Comparison of ENCODE assay signal across 20 cellular contexts in the genomic region with DNA sequence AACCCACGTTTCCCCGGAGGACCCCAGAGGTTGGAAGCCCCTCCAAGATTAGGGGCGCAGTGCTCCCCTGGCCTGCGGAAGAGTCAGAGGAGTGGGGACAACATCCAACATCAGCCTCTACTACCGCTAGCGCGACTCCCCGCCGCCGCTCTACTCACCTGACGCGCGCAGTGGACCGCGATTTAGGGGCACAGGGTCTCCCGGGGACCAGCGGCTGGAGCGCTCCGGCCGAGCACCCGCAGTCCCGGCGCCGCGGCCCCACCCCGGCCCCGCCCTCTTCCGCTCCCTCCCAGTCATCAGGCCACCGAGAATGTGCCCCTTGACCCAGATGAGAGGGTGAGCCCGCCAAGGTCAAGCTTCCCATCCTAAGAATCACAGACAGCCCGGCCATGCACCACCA. TPM values are rescaled to one million over a fixed set of nuclear protein-coding genes. Genes with fewer than 3 reads are reported as not detected.
DNase-seq lines count a peak whose midpoint lies in the region; ATAC-seq and TF ChIP-seq lines count a peak whose summit lies in the region.
"Had no signal": no experiment of that assay in that cellular context is flagged by ENCODE, and none has a peak within 500 bp of the region (broad histone marks: within the 10 kb centered on the region; RNA-seq: fewer than 3 reads in every experiment).

A gene (minus strand): TSS at position 249 of the 400 bp plus-strand sequence. CDS start 4,149 bp downstream, outside the sequence.

- TF ChIP-seq POLR2A in stomach (IDR thresholded peaks at IDR 0.05), result no peak

- H3K27me3 Mint-ChIP-seq in WTC11 (ENCODE audit: low read depth), result peaks cover 5% of the 10 kb centered on the region; the same call in 1 of the 2 replicates

- ATAC-seq in WTC11 (no peak), GM21576 (IDR thresholded peaks at IDR 0.05; ENCODE audit: unreplicated experiment) (no peak)
- ATAC-seq: SK-N-SH treated with all-trans-retinoic acid at 6 μM for 48 hours had no signal

- TF ChIP-seq CTCF in WTC11 (IDR thresholded peaks at IDR 0.05) (no peak), stomach (IDR thresholded peaks at IDR 0.05) (no peak)

- H3K36me3 ChIP-seq in stomach, result no peaks in the 10 kb centered on the region

- H3K9me3 Mint-ChIP-seq in WTC11, result peaks cover 11% of the 10 kb centered on the region
- H3K9me3 Mint-ChIP-seq: activated naive CD4-positive, alpha-beta T cell treated with anti-CD3 and anti-CD28 coated beads, Interleukin-2, amount 10 ng/mL, durations not matched to agents 7 days and 5 days had no signal

- peak within 1 kb of the TSS in 4 of 7 experiments; percentile 7 to 30 (median 18) for H3K4me3 ChIP-seq in skin epidermis
- H3K4me3 ChIP-seq in stomach, result peak within 1 kb of the TSS in 2 of 4 donors; percentile 3 to 13

- no peaks in the 10 kb centered on the region for H3K9me3 ChIP-seq in stomach

- peak within 1 kb of the TSS; percentile 72 for H3K27ac Mint-ChIP-seq in WTC11
- H3K27ac Mint-ChIP-seq: activated naive CD4-positive, alpha-beta T cell treated with anti-CD3 and anti-CD28 coated beads, Interleukin-2, amount 10 ng/mL, durations not matched to agents 7 days and 5 days had no signal

- no peak for DNase-seq in activated CD8-positive, alpha-beta memory T cell treated with anti-CD3 and anti-CD28 coated beads, Interleukin-2, amount 50 U/mL, for 4 hours
- DNase-seq in WTC11 (ENCODE audit: low spot score), result no peak
- DNase-seq in epithelial cell of prostate (ENCODE audit: low read depth, low spot score), result no peak
- DNase-seq in stomach, result no peak
- no peak for DNase-seq in head of caudate nucleus
- DNase-seq: activated naive CD4-positive, alpha-beta T cell treated with anti-CD3 and anti-CD28 coated beads, Interleukin-2, amount 10 ng/mL, durations not matched to agents 7 days and 5 days; DMS 273 treated with DMSO at 0.1 percent for 48 hours; MV-4-11; NCI-H1930; nephron progenitor cell had no signal

- peaks cover 0 to 19% (median 10%) of the 10 kb centered on the region in 3 donors for H3K27me3 ChIP-seq in stomach

- H3K27ac ChIP-seq in epithelial cell of prostate, result peak within 1 kb of the TSS; percentile 97
- peak within 1 kb of the TSS in 3 of 21 experiments; percentile 54 to 66 (median 66) for H3K27ac ChIP-seq in skin epidermis
- no peak within 1 kb of the TSS for H3K27ac ChIP-seq in stomach
- H3K27ac ChIP-seq: HL-60 had no signal

- peaks cover 0 to 6% (median 0%) of the 10 kb centered on the region in 4 donors for H3K4me1 ChIP-seq in stomach

- POLR2A ChIA-PET in activated CD8-positive, alpha-beta memory T cell treated with anti-CD3 and anti-CD28 coated beads for 36 hours (lab: Charles Lee), result interaction anchor here (0.6 kb wide), 1 partner anchor 284 kb away, joined by 10 read pairs; no protein-coding TSS in a partner anchor
- POLR2A ChIA-PET in WTC11 (lab: Charles Lee), result interaction anchor here (2.7 kb wide), 1 partner anchor 31 kb away, joined by 8 read pairs; no protein-coding TSS in a partner anchor

- no peak for TF ChIP-seq EP300 in stomach (IDR thresholded peaks at IDR 0.05)

- WGBS in stomach, 5 donors, result 29 to 77% (median 68%) methylated on average over 29 to 31 of the region's 31 CpGs

- peaks cover 8% of the 10 kb centered on the region for H3K36me3 Mint-ChIP-seq in WTC11
- H3K36me3 Mint-ChIP-seq: activated naive CD4-positive, alpha-beta T cell treated with anti-CD3 and anti-CD28 coated beads, Interleukin-2, amount 10 ng/mL, durations not matched to agents 7 days and 5 days had no signal

- intact Hi-C loops in stomach (cut with DNase I; ENCODE audit: low total_unique reads) (no loop called here), head of caudate nucleus (cut with DNase I) (no loop called here)

- CTCF ChIA-PET in activated CD8-positive, alpha-beta memory T cell treated with anti-CD3 and anti-CD28 coated beads for 36 hours (lab: Charles Lee), result interaction anchor here (0.6 to 1.9 kb wide), 4 partner anchors 28 to 46 kb away, joined by 3 to 8 read pairs (median 3); no protein-coding TSS in a partner anchor
- CTCF ChIA-PET in WTC11 (lab: Charles Lee), result interaction anchor here (0.7 to 12.4 kb wide), 4 partner anchors 14 to 41 kb away, joined by 3 to 405 read pairs (median 13); no protein-coding TSS in a partner anchor

- peak within 1 kb of the TSS; percentile 59 for H3K4me3 Mint-ChIP-seq in WTC11
- H3K4me3 Mint-ChIP-seq: activated naive CD4-positive, alpha-beta T cell treated with anti-CD3 and anti-CD28 coated beads, Interleukin-2, amount 10 ng/mL, durations not matched to agents 7 days and 5 days; nephron progenitor cell had no signal

- peaks cover 56% of the 10 kb centered on the region for H3K4me1 Mint-ChIP-seq in WTC11

TF ChIP-seq in WTC11, 78 proteins besides CTCF, POLR2A, EP300 and RAD21 (continues in another document):
- TF ChIP-seq, protein P1, sequence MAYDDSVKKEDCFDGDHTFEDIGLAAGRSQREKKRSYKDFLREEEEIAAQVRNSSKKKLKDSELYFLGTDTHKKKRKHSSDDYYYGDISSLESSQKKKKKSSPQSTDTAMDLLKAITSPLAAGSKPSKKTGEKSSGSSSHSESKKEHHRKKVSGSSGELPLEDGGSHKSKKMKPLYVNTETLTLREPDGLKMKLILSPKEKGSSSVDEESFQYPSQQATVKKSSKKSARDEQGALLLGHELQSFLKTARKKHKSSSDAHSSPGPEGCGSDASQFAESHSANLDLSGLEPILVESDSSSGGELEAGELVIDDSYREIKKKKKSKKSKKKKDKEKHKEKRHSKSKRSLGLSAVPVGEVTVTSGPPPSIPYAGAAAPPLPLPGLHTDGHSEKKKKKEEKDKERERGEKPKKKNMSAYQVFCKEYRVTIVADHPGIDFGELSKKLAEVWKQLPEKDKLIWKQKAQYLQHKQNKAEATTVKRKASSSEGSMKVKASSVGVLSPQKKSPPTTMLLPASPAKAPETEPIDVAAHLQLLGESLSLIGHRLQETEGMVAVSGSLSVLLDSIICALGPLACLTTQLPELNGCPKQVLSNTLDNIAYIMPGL (CRISPR knock-in tag; IDR thresholded peaks at IDR 0.05), result no peak
- TF ChIP-seq, protein P2, sequence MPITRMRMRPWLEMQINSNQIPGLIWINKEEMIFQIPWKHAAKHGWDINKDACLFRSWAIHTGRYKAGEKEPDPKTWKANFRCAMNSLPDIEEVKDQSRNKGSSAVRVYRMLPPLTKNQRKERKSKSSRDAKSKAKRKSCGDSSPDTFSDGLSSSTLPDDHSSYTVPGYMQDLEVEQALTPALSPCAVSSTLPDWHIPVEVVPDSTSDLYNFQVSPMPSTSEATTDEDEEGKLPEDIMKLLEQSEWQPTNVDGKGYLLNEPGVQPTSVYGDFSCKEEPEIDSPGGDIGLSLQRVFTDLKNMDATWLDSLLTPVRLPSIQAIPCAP (CRISPR knock-in tag; IDR thresholded peaks at IDR 0.05), result no peak
- no peak for TF ChIP-seq ZNF396 (CRISPR knock-in tag; IDR thresholded peaks at IDR 0.05; ENCODE audit: borderline replicate concordance)
- no peak for TF ChIP-seq FOXJ3 (CRISPR knock-in tag; IDR thresholded peaks at IDR 0.05; ENCODE audit: borderline replicate concordance)
- no peak for TF ChIP-seq ATF1 (CRISPR knock-in tag; IDR thresholded peaks at IDR 0.05)
- TF ChIP-seq KAT7 (CRISPR knock-in tag; IDR thresholded peaks at IDR 0.05; ENCODE audit: borderline replicate concordance), result no peak
- TF ChIP-seq OVOL2 (CRISPR knock-in tag; IDR thresholded peaks at IDR 0.05; ENCODE audit: borderline replicate concordance), result no peak
- TF ChIP-seq, protein P3, sequence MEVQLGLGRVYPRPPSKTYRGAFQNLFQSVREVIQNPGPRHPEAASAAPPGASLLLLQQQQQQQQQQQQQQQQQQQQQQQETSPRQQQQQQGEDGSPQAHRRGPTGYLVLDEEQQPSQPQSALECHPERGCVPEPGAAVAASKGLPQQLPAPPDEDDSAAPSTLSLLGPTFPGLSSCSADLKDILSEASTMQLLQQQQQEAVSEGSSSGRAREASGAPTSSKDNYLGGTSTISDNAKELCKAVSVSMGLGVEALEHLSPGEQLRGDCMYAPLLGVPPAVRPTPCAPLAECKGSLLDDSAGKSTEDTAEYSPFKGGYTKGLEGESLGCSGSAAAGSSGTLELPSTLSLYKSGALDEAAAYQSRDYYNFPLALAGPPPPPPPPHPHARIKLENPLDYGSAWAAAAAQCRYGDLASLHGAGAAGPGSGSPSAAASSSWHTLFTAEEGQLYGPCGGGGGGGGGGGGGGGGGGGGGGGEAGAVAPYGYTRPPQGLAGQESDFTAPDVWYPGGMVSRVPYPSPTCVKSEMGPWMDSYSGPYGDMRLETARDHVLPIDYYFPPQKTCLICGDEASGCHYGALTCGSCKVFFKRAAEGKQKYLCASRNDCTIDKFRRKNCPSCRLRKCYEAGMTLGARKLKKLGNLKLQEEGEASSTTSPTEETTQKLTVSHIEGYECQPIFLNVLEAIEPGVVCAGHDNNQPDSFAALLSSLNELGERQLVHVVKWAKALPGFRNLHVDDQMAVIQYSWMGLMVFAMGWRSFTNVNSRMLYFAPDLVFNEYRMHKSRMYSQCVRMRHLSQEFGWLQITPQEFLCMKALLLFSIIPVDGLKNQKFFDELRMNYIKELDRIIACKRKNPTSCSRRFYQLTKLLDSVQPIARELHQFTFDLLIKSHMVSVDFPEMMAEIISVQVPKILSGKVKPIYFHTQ (CRISPR knock-in tag; IDR thresholded peaks at IDR 0.05), result no peak
- no peak for TF ChIP-seq RELA (CRISPR knock-in tag; IDR thresholded peaks at IDR 0.05; ENCODE audit: borderline replicate concordance)
- TF ChIP-seq NR2C2 (CRISPR knock-in tag; IDR thresholded peaks at IDR 0.05), result no peak
- TF ChIP-seq, protein P4, sequence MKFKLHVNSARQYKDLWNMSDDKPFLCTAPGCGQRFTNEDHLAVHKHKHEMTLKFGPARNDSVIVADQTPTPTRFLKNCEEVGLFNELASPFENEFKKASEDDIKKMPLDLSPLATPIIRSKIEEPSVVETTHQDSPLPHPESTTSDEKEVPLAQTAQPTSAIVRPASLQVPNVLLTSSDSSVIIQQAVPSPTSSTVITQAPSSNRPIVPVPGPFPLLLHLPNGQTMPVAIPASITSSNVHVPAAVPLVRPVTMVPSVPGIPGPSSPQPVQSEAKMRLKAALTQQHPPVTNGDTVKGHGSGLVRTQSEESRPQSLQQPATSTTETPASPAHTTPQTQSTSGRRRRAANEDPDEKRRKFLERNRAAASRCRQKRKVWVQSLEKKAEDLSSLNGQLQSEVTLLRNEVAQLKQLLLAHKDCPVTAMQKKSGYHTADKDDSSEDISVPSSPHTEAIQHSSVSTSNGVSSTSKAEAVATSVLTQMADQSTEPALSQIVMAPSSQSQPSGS (CRISPR knock-in tag; IDR thresholded peaks at IDR 0.05; ENCODE audit: borderline replicate concordance, low read depth), result no peak
- no peak for TF ChIP-seq MYBL2 (CRISPR knock-in tag; IDR thresholded peaks at IDR 0.05)

RNA-seq across cellular contexts. Expression of the gene that starts here (rescaled TPM):
- total RNA-seq in activated CD8-positive, alpha-beta memory T cell treated with anti-CD3 and anti-CD28 coated beads for 36 hours, result 10 to 100 TPM; 10.8 to 10.9 TPM
- total RNA-seq in WTC11 (2021), result 6.0 to 6.4 TPM (median 6.2 TPM) in 3 replicates
- total RNA-seq in stomach, result not detected
- polyA plus RNA-seq in stomach, result under 1 TPM in 1 of 3 donors, not detected in 2; 0.08 TPM
- total RNA-seq: A673, endothelial cell of umbilical vein, frontal cortex, mesenteric fat pad, skeletal muscle tissue had no signal
